10 cellular contexts compared by ENCODE assay signal in genomic region chr11:45383229-45383628, GRCh38.
A peak's percentile ranks its signal among the peaks of the same experiment; 100 is the strongest.
DNase-seq lines count a peak whose midpoint lies in the region; TF ChIP-seq lines count a peak whose summit lies in the region.
"Had no signal": no experiment of that assay in that cellular context is flagged by ENCODE, and none has a peak within 500 bp of the region (broad histone marks: within the 10 kb centered on the region; RNA-seq: fewer than 3 reads in every experiment).

No MANE protein-coding gene starts in this region.

- TF ChIP-seq CTCF in NB4 (IDR thresholded peaks at IDR 0.05; ENCODE audit: low read depth, low read length) (no peak), cardiac fibroblast (IDR thresholded peaks at IDR 0.05; ENCODE audit: low read depth, low read length) (no peak)

- TF ChIP-seq POLR2A in NB4 (IDR thresholded peaks at IDR 0.05; ENCODE audit: extremely low read depth, insufficient read length), result no peak

- H3K4me3 ChIP-seq in NB4 (ENCODE audit: low read depth, low read length), result no peak overlapping the region
- H3K4me3 ChIP-seq in cardiac fibroblast (replicated peaks in 1 of 2; ENCODE audit: low read depth in 2 of 2, low read length in 2 of 2), result no peak overlapping the region

- DNase-seq in activated effector memory CD4-positive, alpha-beta T cell treated with anti-CD3 and anti-CD28 coated beads, Interleukin-2, amount 50 U/mL, for 16 hours, result peak; percentile 62
- no peak for DNase-seq in activated effector memory CD4-positive, alpha-beta T cell treated with Interleukin-2 at 50 U/mL for 16 hours
- DNase-seq in NB4 (ENCODE audit: low read depth) (peak; percentile 97), cardiac fibroblast (ENCODE audit: low read depth in 2 of 2) (peak; percentile 45 to 61), NCI-H526 (lab: John Stamatoyannopoulos, UW) (no peak), cerebellar nuclear complex (lab: John Stamatoyannopoulos, UW) (no peak), NCI-H187 treated with DMSO at 0.1 percent for 48 hours (lab: John Stamatoyannopoulos, UW) (no peak)
- DNase-seq in stimulated activated CD8-positive, alpha-beta memory T cell treated with anti-CD3 and anti-CD28 coated beads, Interleukin-4, amount 100 ng/mL, for 48 hours, result peak; percentile 29
- DNase-seq: kidney glomerular epithelial cell; stimulated activated CD4-positive, alpha-beta T cell treated with anti-CD3 and anti-CD28 coated beads, Interleukin-4, amount 100 ng/mL, for 4 hours had no signal

Comparison
In these comparisons a context has a peak if more than half of its experiments do, and no peak if none do; other contexts are left out.
1. DNase-seq: peak in activated effector memory CD4-positive, alpha-beta T cell treated with anti-CD3 and anti-CD28 coated beads, Interleukin-2, amount 50 U/mL, for 16 hours (single experiment), NB4 (single experiment), cardiac fibroblast (2 of 2) and stimulated activated CD8-positive, alpha-beta memory T cell treated with anti-CD3 and anti-CD28 coated beads, Interleukin-4, amount 100 ng/mL, for 48 hours (single experiment); none in activated effector memory CD4-positive, alpha-beta T cell treated with Interleukin-2 at 50 U/mL for 16 hours (single experiment), NCI-H526 (0 of 2), cerebellar nuclear complex (0 of 2) and NCI-H187 treated with DMSO at 0.1 percent for 48 hours (single experiment).